ENCODE assay signal across 1 cellular context in genomic region chr10:70509376-70509775, GRCh38.
TF ChIP-seq lines count a peak whose summit lies in the region.

No MANE protein-coding gene starts in this region.

TF ChIP-seq in WTC11, 78 proteins besides CTCF, POLR2A, EP300 and RAD21 (continued from another document):
- TF ChIP-seq AFF4 (CRISPR knock-in tag; IDR thresholded peaks at IDR 0.05; ENCODE audit: borderline replicate concordance) (no peak), GTF2I (CRISPR knock-in tag; conservative IDR thresholded peaks at IDR 0.05) (no peak)
